8 cellular contexts compared by ENCODE assay signal in genomic region chr15:57138260-57138895, GRCh38.
DNase-seq lines count a peak whose midpoint lies in the region; ATAC-seq, FAIRE-seq and TF ChIP-seq lines count a peak whose summit lies in the region.

No MANE protein-coding gene starts in this region.

- BruUV-seq in HCT116 (replicated peaks; lab: Mats Ljungman, UMichigan) = no TSS peak

- peak; percentile 95 for ATAC-seq in HCT116
- peak; percentile 51 for ATAC-seq in esophagus mucosa
- ATAC-seq in HG03571 (IDR thresholded peaks at IDR 0.05; ENCODE audit: unreplicated experiment) = no peak
- no peak for ATAC-seq in GM18498 (IDR thresholded peaks at IDR 0.05; ENCODE audit: unreplicated experiment)

- H3K27ac Mint-ChIP-seq in nephron progenitor cell = no peak overlapping the region

- RAD21 ChIA-PET in HCT116 (lab: Charles Lee; ENCODE audit: low non-redundant PET in 1 of 2, low total read pairs in 2 of 2, uncharacterized antibody in 2 of 2, unreplicated experiment in 2 of 2) = no interaction called here

- DNase-seq in BJ (ENCODE audit: low read depth) (no peak), HCT116 (ENCODE audit: low read depth, low spot score) (peak; percentile 33), RCC 7860 (ENCODE audit: low spot score) (peak; percentile 22), nephron progenitor cell (peak; percentile 28)
- DNase-seq in activated CD4-positive, alpha-beta T cell treated with anti-CD3 and anti-CD28 coated beads, Interleukin-2, amount 50 U/mL, for 4 hours = no peak

- H3K4me2 ChIP-seq in HCT116 (ENCODE audit: low read length) = no peak overlapping the region

- CTCF ChIA-PET in BJ (lab: Yijun Ruan, JAX) = interaction anchor here (0.6 to 2.5 kb wide), 20 partner anchors 10 to 648 kb away, joined by 3 to 29 read pairs (median 4); partner anchors contain the start of gene TCF12
- CTCF ChIA-PET in HCT116 (lab: Charles Lee) = interaction anchor here (0.6 to 1.4 kb wide), 9 partner anchors 8 to 647 kb away, joined by 3 to 18 read pairs (median 3); no protein-coding TSS in a partner anchor

- H3K27me3 Mint-ChIP-seq in nephron progenitor cell (ENCODE audit: low read depth, poor library complexity) = peaks cover under 1% of the 10 kb centered on the region

- no peaks in the 10 kb centered on the region; the same call in 1 of the 2 replicates for H4K20me1 ChIP-seq in HCT116 (ENCODE audit: insufficient read depth)

- H3K9ac ChIP-seq in HCT116 (ENCODE audit: low read length) = no peak overlapping the region

- TF ChIP-seq RAD21 in HCT116 (IDR thresholded peaks at IDR 0.05; ENCODE audit: low read depth) = peak; percentile 46

- no peak for TF ChIP-seq POLR2A in HCT116 (IDR thresholded peaks at IDR 0.05; ENCODE audit: borderline replicate concordance, extremely low read depth, insufficient read depth, insufficient read length)

- no peak overlapping the region for H3K4me3 Mint-ChIP-seq in nephron progenitor cell

- H3K9me3 ChIP-seq in HCT116 (ENCODE audit: control insufficient read depth in 1 of 2, insufficient read depth in 1 of 2, low read depth in 1 of 2, low read length in 2 of 2) = no peaks in the 10 kb centered on the region

- no peak overlapping the region for H3K27ac ChIP-seq in HCT116 (ENCODE audit: low read depth, low read length)

- H3K36me3 ChIP-seq in BJ (ENCODE audit: control insufficient read depth, insufficient read depth, low read length) = no peaks in the 10 kb centered on the region
- no peaks in the 10 kb centered on the region for H3K36me3 ChIP-seq in HCT116 (ENCODE audit: control insufficient read depth in 1 of 2, insufficient read depth in 2 of 2, low read length in 2 of 2)

- no peaks in the 10 kb centered on the region for H3K4me1 ChIP-seq in HCT116 (ENCODE audit: control insufficient read depth in 1 of 2, insufficient read depth in 2 of 2, low read length in 2 of 2)

- intact Hi-C loops in HCT116 (cut with micrococcal nuclease) = loop anchor here (5.0 kb wide), 2 partner anchors 316 to 641 kb away; no protein-coding TSS in a partner anchor

- no peaks in the 10 kb centered on the region for H3K9me2 ChIP-seq in HCT116 (ENCODE audit: insufficient read depth)

- peaks cover 53% of the 10 kb centered on the region for H3K4me1 Mint-ChIP-seq in nephron progenitor cell

- TF ChIP-seq CTCF in BJ (IDR thresholded peaks at IDR 0.05; ENCODE audit: insufficient read depth, low read depth, low read length) (peak; percentile 86), HCT116 (IDR thresholded peaks at IDR 0.05 in 2 of 3, conservative IDR thresholded peaks at IDR 0.05 in 1 of 3; ENCODE audit: borderline replicate concordance in 1 of 3, insufficient read depth in 1 of 3, low read depth in 2 of 3, low read length in 2 of 3) (peak; percentile 21 to 88 (median 82); a peak in 5 of 6 replicates), nephron progenitor cell (IDR thresholded peaks at IDR 0.05) (peak; percentile 83)

- no peaks in the 10 kb centered on the region for H3K9me3 Mint-ChIP-seq in nephron progenitor cell

- FAIRE-seq in RCC 7860 (lab: Jason Lieb, UNC) = peak; percentile 62

- H3K27me3 ChIP-seq in BJ (ENCODE audit: control insufficient read depth, insufficient read depth, low read length) = no peaks in the 10 kb centered on the region
- no peaks in the 10 kb centered on the region for H3K27me3 ChIP-seq in HCT116 (ENCODE audit: insufficient read depth, low read length)

- no peaks in the 10 kb centered on the region; the same call in 1 of the 2 replicates for H3K79me2 ChIP-seq in HCT116 (ENCODE audit: insufficient read depth, low read length)

- POLR2A ChIA-PET in BJ (lab: Charles Lee) (no interaction called here), HCT116 (lab: Charles Lee) (no interaction called here)

- H2AFZ ChIP-seq in HCT116 (ENCODE audit: low read depth, low read length, poor library complexity, severe bottlenecking) = no peak overlapping the region

- H3K4me3 ChIP-seq in BJ (ENCODE audit: low read depth, low read length) (no peak overlapping the region), HCT116 (replicated peaks in 1 of 2; ENCODE audit: low read depth in 1 of 2, low read length in 2 of 2) (no peak overlapping the region)

- H3K36me3 Mint-ChIP-seq in nephron progenitor cell (ENCODE audit: low read depth) = peaks cover 4% of the 10 kb centered on the region

TF ChIP-seq in HCT116, 20 proteins besides CTCF, POLR2A, EP300 and RAD21:
- TF ChIP-seq ZBTB33 (IDR thresholded peaks at IDR 0.05; ENCODE audit: extremely low read depth, insufficient replicate concordance, low read length) (no peak), FOSL1 (IDR thresholded peaks at IDR 0.05; ENCODE audit: low read depth) (no peak), ZFX (IDR thresholded peaks at IDR 0.05) (no peak)
TF ChIP-seq in HCT116: peak in this region for 0.

Comparison
In these comparisons a context has a peak if more than half of its experiments do, and no peak if none do; other contexts are left out.
1. DNase-seq: peak in HCT116 (single experiment), RCC 7860 (single experiment) and nephron progenitor cell (single experiment); none in BJ (single experiment) and activated CD4-positive, alpha-beta T cell treated with anti-CD3 and anti-CD28 coated beads, Interleukin-2, amount 50 U/mL, for 4 hours (0 of 2).
2. ATAC-seq: peak in HCT116 (single experiment) and esophagus mucosa (single experiment); none in HG03571 (single experiment) and GM18498 (single experiment).
3. Peak in every context shown above with its lines, with median percentiles within 50 percentile points of each other: CTCF ChIP-seq.